Comparison of ENCODE assay signal across 8 cellular contexts in genomic region chr14:63039800-63040380, GRCh38. TPM values are rescaled to one million over a fixed set of nuclear protein-coding genes. Genes with fewer than 3 reads are reported as not detected.
DNase-seq lines count a peak whose midpoint lies in the region; ATAC-seq, FAIRE-seq and TF ChIP-seq lines count a peak whose summit lies in the region.

No MANE protein-coding gene starts in this region.

- TF ChIP-seq CTCF in GM13976 (IDR thresholded peaks at IDR 0.05; ENCODE audit: borderline replicate concordance, control extremely low read depth, extremely low read depth, insufficient read depth, missing control alignments) (peak; percentile 29), body of pancreas (IDR thresholded peaks at IDR 0.05) (peak in 5 of 7 experiments; percentile 6 to 22 (median 20)), neural cell (IDR thresholded peaks at IDR 0.05; ENCODE audit: poor library complexity, severe bottlenecking) (peak; percentile 63), upper lobe of left lung (IDR thresholded peaks at IDR 0.05) (no peak)

- 14 to 20% methylated on average over 3 of the region's 3 CpGs for WGBS in body of pancreas, 2 donors
- 8 to 14% methylated on average over 3 of the region's 3 CpGs for WGBS in upper lobe of left lung, 2 donors

- H3F3A ChIP-seq in neural cell (ENCODE audit: insufficient read depth, low read length, poor library complexity, severe bottlenecking): no peaks in the 10 kb centered on the region

- TF ChIP-seq RAD21 in neural cell (conservative IDR thresholded peaks at IDR 0.05): peak; percentile 76

- no peak for FAIRE-seq in GM12892 (lab: Jason Lieb, UNC)

- H3K9ac ChIP-seq in neural cell (ENCODE audit: low read length): no peak overlapping the region

- no peak overlapping the region for H2AFZ ChIP-seq in neural cell (ENCODE audit: low read depth, low read length)

- in situ Hi-C loops in GM13976 (cut with MboI; ENCODE audit: low sequenced_read_pairs, unreplicated experiment): no loop called here

- DNase-seq in GM13976 (ENCODE audit: low spot score) (no peak), NCI-H1930 (lab: John Stamatoyannopoulos, UW) (peak; percentile 18 to 54), body of pancreas (no peak), GM12892 (ENCODE audit: insufficient read length) (no peak), NCI-H446 treated with DMSO at 0.1 percent for 48 hours (lab: John Stamatoyannopoulos, UW) (no peak), upper lobe of left lung (no peak)
- no peak for DNase-seq in activated naive CD4-positive, alpha-beta T cell (lab: John Stamatoyannopoulos, UW)

- no peaks in the 10 kb centered on the region for H3K79me2 ChIP-seq in neural cell (replicated peaks; ENCODE audit: insufficient read depth, low read length)

- H3K4me1 ChIP-seq in body of pancreas: peaks cover under 1% of the 10 kb centered on the region
- H3K4me1 ChIP-seq in upper lobe of left lung: peaks cover 0 to 1% (median under 1%) of the 10 kb centered on the region in 4 donors

- H3K27ac ChIP-seq in body of pancreas: no peak overlapping the region
- no peak overlapping the region for H3K27ac ChIP-seq in neural cell (ENCODE audit: low read length)
- no peak overlapping the region for H3K27ac ChIP-seq in upper lobe of left lung

- H3K9me3 ChIP-seq in body of pancreas (no peaks in the 10 kb centered on the region), neural cell (ENCODE audit: low read length) (no peaks in the 10 kb centered on the region), upper lobe of left lung (no peaks in the 10 kb centered on the region)

- H3K4me3 ChIP-seq in body of pancreas (no peak overlapping the region), neural cell (ENCODE audit: low read length) (no peak overlapping the region), upper lobe of left lung (no peak overlapping the region)

- H3K36me3 ChIP-seq in body of pancreas (replicated peaks in 1 of 2; ENCODE audit: insufficient read depth in 1 of 2, low read depth in 2 of 2) (no peaks in the 10 kb centered on the region), neural cell (ENCODE audit: insufficient read depth, low read length) (no peaks in the 10 kb centered on the region), upper lobe of left lung (no peaks in the 10 kb centered on the region)

- TF ChIP-seq POLR2A in body of pancreas (IDR thresholded peaks at IDR 0.05): no peak
- TF ChIP-seq POLR2A in GM12892 (IDR thresholded peaks at IDR 0.05; ENCODE audit: low read depth, low read length): no peak
- no peak for TF ChIP-seq POLR2A in upper lobe of left lung (IDR thresholded peaks at IDR 0.05)

- intact Hi-C loops in body of pancreas (cut with DNase I): loop anchor here (10.0 kb wide), 1 partner anchor 855 kb away; no protein-coding TSS in a partner anchor

- H3K27me3 ChIP-seq in body of pancreas: peaks cover 0 to 3% of the 10 kb centered on the region in 2 donors
- H3K27me3 ChIP-seq in neural cell (ENCODE audit: insufficient read depth, low read depth, low read length): peaks cover 5% of the 10 kb centered on the region
- peaks cover 0 to 4% (median 2%) of the 10 kb centered on the region in 4 donors for H3K27me3 ChIP-seq in upper lobe of left lung

- no peak for ATAC-seq in body of pancreas
- ATAC-seq in upper lobe of left lung (ENCODE audit: low FRiP score in 2 of 2): no peak

- no peak overlapping the region for H3K4me2 ChIP-seq in neural cell (ENCODE audit: low read length)

- H4K20me1 ChIP-seq in neural cell (ENCODE audit: insufficient read depth): no peaks in the 10 kb centered on the region

- TF ChIP-seq EP300 in neural cell (conservative IDR thresholded peaks at IDR 0.05; ENCODE audit: poor library complexity, severe bottlenecking) (no peak), upper lobe of left lung (IDR thresholded peaks at IDR 0.05) (no peak)

- no peaks in the 10 kb centered on the region for H3K9me2 ChIP-seq in neural cell (ENCODE audit: insufficient read depth, low read length)

TF ChIP-seq in neural cell, 6 proteins besides CTCF, POLR2A, EP300 and RAD21:
- TF ChIP-seq REST (IDR thresholded peaks at IDR 0.05; ENCODE audit: borderline replicate concordance) (no peak), SMC3 (conservative IDR thresholded peaks at IDR 0.05; ENCODE audit: poor library complexity) (peak; percentile 76)

RNA-seq across cellular contexts. Expression of gene KCNH5, which starts 5.4 kb away (rescaled TPM):
- total RNA-seq in body of pancreas: not detected
- 0.68 and 0.95 TPM in 2 replicates for polyA plus RNA-seq in neural cell
- 4.1 and 4.9 TPM in 2 replicates for polyA minus RNA-seq in neural cell
- 0.11 TPM for polyA plus RNA-seq in GM12892 (2012; ENCODE audit: missing spikeins)
- under 1 TPM in 2 of 6 donors, not detected in 4; under 0.01 to 0.22 TPM for total RNA-seq in upper lobe of left lung

Comparison
In these comparisons a context has a peak if more than half of its experiments do, and no peak if none do; other contexts are left out.
1. DNase-seq: peak in NCI-H1930 (2 of 2); none in GM13976 (single experiment), body of pancreas (0 of 4), GM12892 (single experiment), activated naive CD4-positive, alpha-beta T cell (0 of 4), NCI-H446 treated with DMSO at 0.1 percent for 48 hours (single experiment) and upper lobe of left lung (0 of 2).
2. CTCF ChIP-seq: peak in GM13976 (single experiment), body of pancreas (5 of 7) and neural cell (single experiment); none in upper lobe of left lung (0 of 6).